Comparison of ENCODE assay signal across 8 cellular contexts in genomic region chr9:135905380-135906282, GRCh38. TPM values are rescaled to one million over a fixed set of nuclear protein-coding genes. Genes with fewer than 3 reads are reported as not detected.
DNase-seq lines count a peak whose midpoint lies in the region; ATAC-seq, FAIRE-seq and TF ChIP-seq lines count a peak whose summit lies in the region.

No MANE protein-coding gene starts in this region.

- POLR2A ChIA-PET in A673 (lab: Charles Lee; ENCODE audit: low non-redundant PET): no interaction called here

- peak overlapping the region; percentile 72 for H3K4me3 Mint-ChIP-seq in activated CD8-positive, alpha-beta memory T cell treated with anti-CD3 and anti-CD28 coated beads, Interleukin-2, amount 10 ng/mL, durations not matched to agents 7 days and 5 days

- no peak overlapping the region for H2AFZ ChIP-seq in Karpas-422 (ENCODE audit: low read length)

- no peak for TF ChIP-seq EP300 in esophagus muscularis mucosa (IDR thresholded peaks at IDR 0.05)

- intact Hi-C loops in A673 (cut with micrococcal nuclease; ENCODE audit: unreplicated experiment): no loop called here
- intact Hi-C loops in esophagus muscularis mucosa (cut with DNase I): loop anchor here (2.0 kb wide), 2 partner anchors 41 to 55 kb away; partner anchors contain the start of gene UBAC1
- intact Hi-C loops in psoas muscle (cut with DNase I): loop anchor here (2.0 to 5.0 kb wide), 2 partner anchors 51 to 57 kb away; partner anchors contain the start of gene UBAC1 (in 1 of the 2)
- intact Hi-C loops in left colon (cut with DNase I, micrococcal nuclease): no loop called here

- H3K27ac Mint-ChIP-seq in activated CD8-positive, alpha-beta memory T cell treated with anti-CD3 and anti-CD28 coated beads, Interleukin-2, amount 10 ng/mL, durations not matched to agents 7 days and 5 days: peak overlapping the region; percentile 53

- FAIRE-seq in frontal cortex (lab: Jason Lieb, UNC): no peak

- H3K4me1 Mint-ChIP-seq in activated CD8-positive, alpha-beta memory T cell treated with anti-CD3 and anti-CD28 coated beads, Interleukin-2, amount 10 ng/mL, durations not matched to agents 7 days and 5 days: peaks cover 35% of the 10 kb centered on the region

- BruUV-seq in A673 (replicated peaks; lab: Mats Ljungman, UMichigan): TSS peak; percentile 28

- DNase-seq in A673 (ENCODE audit: low spot score): no peak
- peak; percentile 66 for DNase-seq in Karpas-422
- no peak for DNase-seq in activated CD8-positive, alpha-beta memory T cell treated with anti-CD3 and anti-CD28 coated beads, Interleukin-2, amount 10 ng/mL, durations not matched to agents 7 days and 5 days
- DNase-seq in esophagus muscularis mucosa (ENCODE audit: extremely low spot score): no peak
- DNase-seq in psoas muscle: no peak
- no peak for DNase-seq in frontal cortex (ENCODE audit: low spot score in 2 of 2)
- DNase-seq in NK-92 (lab: John Stamatoyannopoulos, UW; ENCODE audit: unreplicated experiment): no peak
- DNase-seq in left colon: no peak

- peaks cover 11% of the 10 kb centered on the region for H3K36me3 ChIP-seq in A673 (ENCODE audit: insufficient read depth, low read length, poor library complexity, severe bottlenecking)
- peaks cover 11% of the 10 kb centered on the region for H3K36me3 ChIP-seq in Karpas-422 (ENCODE audit: insufficient read depth, low read length)
- peaks cover 0 to 3% (median under 1%) of the 10 kb centered on the region in 4 donors for H3K36me3 ChIP-seq in esophagus muscularis mucosa
- H3K36me3 ChIP-seq in psoas muscle (ENCODE audit: insufficient read depth in 1 of 2, low read depth in 1 of 2): peaks cover 0 to 9% of the 10 kb centered on the region in 2 donors

- TF ChIP-seq POLR2A in esophagus muscularis mucosa (IDR thresholded peaks at IDR 0.05; ENCODE audit: low read depth): no peak

- H3K79me2 ChIP-seq in Karpas-422 (ENCODE audit: low read length): peaks cover 86% of the 10 kb centered on the region

- TF ChIP-seq CTCF in A673 (conservative IDR thresholded peaks at IDR 0.05; ENCODE audit: low read depth, low read length) (no peak), esophagus muscularis mucosa (IDR thresholded peaks at IDR 0.05) (no peak), psoas muscle (IDR thresholded peaks at IDR 0.05) (no peak)

- H3K9me3 ChIP-seq in A673 (ENCODE audit: low read depth, low read length, poor library complexity, severe bottlenecking): no peaks in the 10 kb centered on the region
- H3K9me3 ChIP-seq in Karpas-422 (ENCODE audit: low read length): no peaks in the 10 kb centered on the region
- H3K9me3 ChIP-seq in esophagus muscularis mucosa: no peaks in the 10 kb centered on the region
- no peaks in the 10 kb centered on the region for H3K9me3 ChIP-seq in psoas muscle

- no peaks in the 10 kb centered on the region for H3K9me2 ChIP-seq in Karpas-422 (replicated peaks; ENCODE audit: insufficient read depth, low read length)

- 61% methylated on average over 23 of the region's 23 CpGs for WGBS in esophagus muscularis mucosa
- WGBS in psoas muscle, 3 donors: 27 to 39% (median 29%) methylated on average over 23 of the region's 23 CpGs

- H3K4me3 ChIP-seq in A673 (ENCODE audit: low read depth, low read length, poor library complexity, severe bottlenecking) (peak overlapping the region; percentile 67), Karpas-422 (ENCODE audit: low read length) (peak overlapping the region; percentile 63), esophagus muscularis mucosa (peak overlapping the region; percentile 83 to 93 (median 92)), psoas muscle (peak overlapping the region; percentile 81)

- CTCF ChIA-PET in A673 (lab: Charles Lee): interaction anchor here (1.0 kb wide), 1 partner anchor 62 kb away, joined by 3 read pairs; no protein-coding TSS in a partner anchor
- CTCF ChIA-PET in activated CD8-positive, alpha-beta memory T cell treated with anti-CD3 and anti-CD28 coated beads, Interleukin-2, amount 10 ng/mL, durations not matched to agents 7 days and 5 days (lab: Charles Lee): no interaction called here

- H3K27me3 Mint-ChIP-seq in activated CD8-positive, alpha-beta memory T cell treated with anti-CD3 and anti-CD28 coated beads, Interleukin-2, amount 10 ng/mL, durations not matched to agents 7 days and 5 days: no peaks in the 10 kb centered on the region

- peak overlapping the region; percentile 93 for H3K4me2 ChIP-seq in Karpas-422 (ENCODE audit: low read depth, low read length, poor library complexity, severe bottlenecking)

- peaks cover 15% of the 10 kb centered on the region for H3K4me1 ChIP-seq in A673 (ENCODE audit: insufficient read depth, low read length, poor library complexity, severe bottlenecking)
- peaks cover 34% of the 10 kb centered on the region for H3K4me1 ChIP-seq in Karpas-422 (ENCODE audit: low read length)
- peaks cover 41 to 64% (median 48%) of the 10 kb centered on the region in 4 donors for H3K4me1 ChIP-seq in esophagus muscularis mucosa
- peaks cover 59% of the 10 kb centered on the region for H3K4me1 ChIP-seq in psoas muscle

- H3K9ac ChIP-seq in Karpas-422 (ENCODE audit: low read length): peak overlapping the region; percentile 59

- H3K27ac ChIP-seq in A673 (ENCODE audit: low read depth, low read length, poor library complexity, severe bottlenecking) (peak overlapping the region; percentile 64), Karpas-422 (ENCODE audit: low read length) (peak overlapping the region; percentile 35), esophagus muscularis mucosa (replicated peaks in 1 of 4) (peak overlapping the region; percentile 70 to 82 (median 72)), psoas muscle (peak overlapping the region; percentile 81)

- peaks cover 30% of the 10 kb centered on the region for H3K36me3 Mint-ChIP-seq in activated CD8-positive, alpha-beta memory T cell treated with anti-CD3 and anti-CD28 coated beads, Interleukin-2, amount 10 ng/mL, durations not matched to agents 7 days and 5 days

- no peaks in the 10 kb centered on the region for H3K9me3 Mint-ChIP-seq in activated CD8-positive, alpha-beta memory T cell treated with anti-CD3 and anti-CD28 coated beads, Interleukin-2, amount 10 ng/mL, durations not matched to agents 7 days and 5 days (ENCODE audit: low read depth)

- peaks cover 24% of the 10 kb centered on the region for H4K20me1 ChIP-seq in Karpas-422 (ENCODE audit: insufficient read depth, low read depth, low read length)

- no peak for ATAC-seq in activated CD8-positive, alpha-beta memory T cell treated with anti-CD3 and anti-CD28 coated beads, Interleukin-2, amount 10 ng/mL, durations not matched to agents 7 days and 5 days
- ATAC-seq in psoas muscle (peak in 3 of 4 donors; percentile 33 to 60 (median 43)), left colon (no peak)

- H3K27me3 ChIP-seq in A673 (replicated peaks; ENCODE audit: insufficient read depth, low read depth, low read length, poor library complexity) (no peaks in the 10 kb centered on the region), Karpas-422 (ENCODE audit: low read length) (no peaks in the 10 kb centered on the region), esophagus muscularis mucosa (no peaks in the 10 kb centered on the region), psoas muscle (ENCODE audit: insufficient read depth in 3 of 3, low read length in 2 of 3) (no peaks in the 10 kb centered on the region)

RNA-seq across cellular contexts. Expression of gene CAMSAP1, which starts 1.7 kb away (rescaled TPM):
- total RNA-seq in A673 (2021) (51.0 and 52.3 TPM in 2 replicates), esophagus muscularis mucosa (10 to 100 TPM; 21.0 to 52.7 (median 30.5) TPM), psoas muscle (10 to 100 TPM; 38.0 to 48.5 (median 43.4) TPM), frontal cortex (157 TPM), left colon (10 to 100 TPM; 13.4 to 17.6 TPM)
- total RNA-seq in Karpas-422 (2014; rRNA removed; shearing (Covaris generic); ENCODE audit: low replicate concordance): 24.8 and 26.9 TPM in 2 replicates
- 10 to 100 TPM; 20.3 to 22.7 TPM for total RNA-seq in activated CD8-positive, alpha-beta memory T cell treated with anti-CD3 and anti-CD28 coated beads, Interleukin-2, amount 10 ng/mL, durations not matched to agents 7 days and 5 days
- polyA plus RNA-seq in psoas muscle: 10 to 100 TPM; 21.3 to 51.5 (median 24.1) TPM

RNA-seq across cellular contexts. Expression of gene UBAC1, which starts 55.5 kb away (rescaled TPM):
- total RNA-seq in A673 (2021) (58.2 and 63.8 TPM in 2 replicates), esophagus muscularis mucosa (10 to 100 TPM; 61.6 to 77.2 (median 67.3) TPM), psoas muscle (100 to 1,000 TPM; 140 to 233 (median 174) TPM), frontal cortex (35.5 TPM), left colon (10 to 100 TPM; 63.0 to 64.8 TPM)
- 32.1 and 56.9 TPM in 2 replicates for total RNA-seq in Karpas-422 (2014; rRNA removed; shearing (Covaris generic); ENCODE audit: low replicate concordance)
- total RNA-seq in activated CD8-positive, alpha-beta memory T cell treated with anti-CD3 and anti-CD28 coated beads, Interleukin-2, amount 10 ng/mL, durations not matched to agents 7 days and 5 days: 10 to 100 TPM; 32.6 to 36.5 TPM
- polyA plus RNA-seq in psoas muscle: 100 to 1,000 TPM in 2 of 3 donors, 10 to 100 TPM in 1; 71.1 to 261 (median 154) TPM

Comparison
In these comparisons a context has a peak if more than half of its experiments do, and no peak if none do; other contexts are left out.
1. ATAC-seq: peak in psoas muscle (3 of 4); none in activated CD8-positive, alpha-beta memory T cell treated with anti-CD3 and anti-CD28 coated beads, Interleukin-2, amount 10 ng/mL, durations not matched to agents 7 days and 5 days (single experiment) and left colon (single experiment).
2. intact Hi-C loops: an anchor here in esophagus muscularis mucosa (2.0 kb wide) and psoas muscle (2.0 to 5.0 kb wide); none called in A673 and left colon.
3. Peak in every context shown above with its lines, with median percentiles within 50 percentile points of each other: H3K27ac ChIP-seq and H3K4me3 ChIP-seq.